ENCODE assay signal across 10 cellular contexts in genomic region chr4:102761902-102762301, GRCh38. TPM values are rescaled to one million over a fixed set of nuclear protein-coding genes. Genes with fewer than 3 reads are reported as not detected.
DNase-seq lines count a peak whose midpoint lies in the region; ATAC-seq, FAIRE-seq and TF ChIP-seq lines count a peak whose summit lies in the region.
"Had no signal": no experiment of that assay in that cellular context is flagged by ENCODE, and none has a peak within 500 bp of the region (broad histone marks: within the 10 kb centered on the region; RNA-seq: fewer than 3 reads in every experiment).

No MANE protein-coding gene starts in this region.

- no peaks in the 10 kb centered on the region for H3K9me3 Mint-ChIP-seq in activated T-cell treated with anti-CD3 and anti-CD28 coated beads, Interleukin-2, amount 50 U/mL, for 4 hours
- no peaks in the 10 kb centered on the region for H3K9me3 Mint-ChIP-seq in activated CD4-positive, alpha-beta memory T cell treated with anti-CD3 and anti-CD28 coated beads for 36 hours
- H3K9me3 Mint-ChIP-seq in stimulated activated naive CD8-positive, alpha-beta T cell treated with anti-CD3 and anti-CD28 coated beads, Interleukin-15, amount 100 ng/mL, for 72 hours, result no peaks in the 10 kb centered on the region

- H3K9ac ChIP-seq in keratinocyte (ENCODE audit: control insufficient read depth, extremely low read depth, insufficient read depth, low read length), result no peak overlapping the region

- no peak overlapping the region for H3K4me3 ChIP-seq in keratinocyte (ENCODE audit: control insufficient read depth in 2 of 3, extremely low read depth in 1 of 3, insufficient read depth in 2 of 3, low read depth in 1 of 3, low read length in 3 of 3)

- peaks cover 30% of the 10 kb centered on the region for H3K4me1 Mint-ChIP-seq in activated T-cell treated with anti-CD3 and anti-CD28 coated beads, Interleukin-2, amount 50 U/mL, for 4 hours (ENCODE audit: low read depth)
- peaks cover 33% of the 10 kb centered on the region for H3K4me1 Mint-ChIP-seq in activated CD4-positive, alpha-beta memory T cell treated with anti-CD3 and anti-CD28 coated beads for 36 hours (ENCODE audit: low read depth)
- peaks cover 37% of the 10 kb centered on the region for H3K4me1 Mint-ChIP-seq in stimulated activated naive CD8-positive, alpha-beta T cell treated with anti-CD3 and anti-CD28 coated beads, Interleukin-15, amount 100 ng/mL, for 72 hours

- H3K36me3 Mint-ChIP-seq in activated T-cell treated with anti-CD3 and anti-CD28 coated beads, Interleukin-2, amount 50 U/mL, for 4 hours (ENCODE audit: insufficient read depth), result peaks cover 3% of the 10 kb centered on the region
- H3K36me3 Mint-ChIP-seq in activated CD4-positive, alpha-beta memory T cell treated with anti-CD3 and anti-CD28 coated beads for 36 hours, result peaks cover 3% of the 10 kb centered on the region

- intact Hi-C loops in activated CD4-positive, alpha-beta memory T cell treated with anti-CD3 and anti-CD28 coated beads for 36 hours (cut with micrococcal nuclease), result loop anchor here (2.0 to 10.0 kb wide), 4 partner anchors 45 to 333 kb away; partner anchors contain the start of genes BDH2 and SLC9B1

- no peak for DNase-seq in activated T-cell treated with anti-CD3 and anti-CD28 coated beads, Interleukin-2, amount 50 U/mL, for 4 hours
- no peak for DNase-seq in activated T-cell treated with anti-CD3 and anti-CD28 coated beads, Interleukin-2, amount 50 U/mL, for 48 hours
- DNase-seq in activated CD4-positive, alpha-beta memory T cell treated with anti-CD3 and anti-CD28 coated beads for 36 hours, result no peak
- DNase-seq in keratinocyte (ENCODE audit: low read depth, low spot score) (no peak), NCI-H1417 (lab: John Stamatoyannopoulos, UW) (no peak)
- no peak for DNase-seq in stimulated activated naive CD8-positive, alpha-beta T cell treated with anti-CD3 and anti-CD28 coated beads, Interleukin-15, amount 100 ng/mL, for 72 hours
- no peak for DNase-seq in stimulated activated CD4-positive, alpha-beta T cell treated with anti-CD3 and anti-CD28 coated beads, Interleukin-1b, Interleukin-23, amount 100 ng/mL, for 48 hours
- DNase-seq: islet precursor cell, OCI-M1 had no signal

- no peaks in the 10 kb centered on the region for H3K27me3 ChIP-seq in keratinocyte (ENCODE audit: control insufficient read depth, extremely low read depth, insufficient read depth, low read length)

- TF ChIP-seq CTCF in keratinocyte (optimal IDR thresholded peaks at IDR 0.05 in 1 of 3, IDR thresholded peaks at IDR 0.05 in 1 of 3, conservative IDR thresholded peaks at IDR 0.05 in 1 of 3; ENCODE audit: extremely low read depth in 1 of 3, insufficient read depth in 2 of 3, low read length in 3 of 3), result no peak

- H3K4me1 ChIP-seq in keratinocyte (ENCODE audit: control insufficient read depth, extremely low read depth, insufficient read depth, low read length), result peaks cover 9% of the 10 kb centered on the region

- H3K4me2 ChIP-seq in keratinocyte (ENCODE audit: control insufficient read depth, extremely low read depth, insufficient read depth, low read depth, low read length), result peak overlapping the region; percentile 100

- H3K27ac ChIP-seq in keratinocyte (ENCODE audit: control insufficient read depth, insufficient read depth, low read length), result no peak overlapping the region

- no peak overlapping the region for H3K27ac Mint-ChIP-seq in activated CD4-positive, alpha-beta memory T cell treated with anti-CD3 and anti-CD28 coated beads for 36 hours
- peak overlapping the region in 1 of 2 donors; percentile 34 for H3K27ac Mint-ChIP-seq in stimulated activated naive CD8-positive, alpha-beta T cell treated with anti-CD3 and anti-CD28 coated beads, Interleukin-15, amount 100 ng/mL, for 72 hours

- no peaks in the 10 kb centered on the region for H3K9me3 ChIP-seq in keratinocyte (ENCODE audit: control insufficient read depth, low read depth, low read length)

- H3K9me1 ChIP-seq in keratinocyte (ENCODE audit: control insufficient read depth, extremely low read depth, insufficient read depth, low read length), result no peaks in the 10 kb centered on the region

- dilution Hi-C loops in keratinocyte (cut with MboI; ENCODE audit: extremely low pct_ligation_motif_present, low sequenced_read_pairs), result no loop called here

- H4K20me1 ChIP-seq in keratinocyte (ENCODE audit: control insufficient read depth, extremely low read depth, insufficient read depth, low read length), result no peaks in the 10 kb centered on the region

- no peak for FAIRE-seq in keratinocyte (lab: Jason Lieb, UNC)

- peak overlapping the region; percentile 92 for H3K4me3 Mint-ChIP-seq in activated T-cell treated with anti-CD3 and anti-CD28 coated beads, Interleukin-2, amount 50 U/mL, for 4 hours
- H3K4me3 Mint-ChIP-seq in activated CD4-positive, alpha-beta memory T cell treated with anti-CD3 and anti-CD28 coated beads for 36 hours, result peak overlapping the region; percentile 97
- H3K4me3 Mint-ChIP-seq in stimulated activated naive CD8-positive, alpha-beta T cell treated with anti-CD3 and anti-CD28 coated beads, Interleukin-15, amount 100 ng/mL, for 72 hours, result peak overlapping the region; percentile 94 to 96

- CTCF ChIA-PET in activated CD4-positive, alpha-beta memory T cell treated with anti-CD3 and anti-CD28 coated beads for 36 hours (lab: Charles Lee), result interaction anchor here (0.8 to 2.1 kb wide), 4 partner anchors 9 to 338 kb away, joined by 3 to 8 read pairs (median 4); partner anchors contain the start of gene BDH2

- POLR2A ChIA-PET in activated CD4-positive, alpha-beta memory T cell treated with anti-CD3 and anti-CD28 coated beads for 36 hours (lab: Charles Lee), result interaction anchor here (2.0 kb wide), 2 partner anchors 65 to 107 kb away, joined by 12 to 25 read pairs; partner anchors contain the start of genes CISD2 and UBE2D3

- peaks cover 18% of the 10 kb centered on the region for H3K79me2 ChIP-seq in keratinocyte (ENCODE audit: control insufficient read depth, insufficient read depth, low read length)

- H3K36me3 ChIP-seq in keratinocyte (ENCODE audit: control insufficient read depth in 2 of 2, extremely low read depth in 1 of 2, insufficient read depth in 2 of 2, low read length in 2 of 2), result no peaks in the 10 kb centered on the region

- no peak overlapping the region for H2AFZ ChIP-seq in keratinocyte (ENCODE audit: control insufficient read depth, low read length)

- H3K27me3 Mint-ChIP-seq in activated T-cell treated with anti-CD3 and anti-CD28 coated beads, Interleukin-2, amount 50 U/mL, for 4 hours (ENCODE audit: low read depth), result no peaks in the 10 kb centered on the region
- no peaks in the 10 kb centered on the region for H3K27me3 Mint-ChIP-seq in activated CD4-positive, alpha-beta memory T cell treated with anti-CD3 and anti-CD28 coated beads for 36 hours
- H3K27me3 Mint-ChIP-seq in stimulated activated naive CD8-positive, alpha-beta T cell treated with anti-CD3 and anti-CD28 coated beads, Interleukin-15, amount 100 ng/mL, for 72 hours, result peaks cover 6% of the 10 kb centered on the region

- no peak for ATAC-seq in activated T-cell treated with anti-CD3 and anti-CD28 coated beads, Interleukin-2, amount 50 U/mL, for 4 hours
- no peak for ATAC-seq in stimulated activated naive CD8-positive, alpha-beta T cell treated with anti-CD3 and anti-CD28 coated beads, Interleukin-15, amount 100 ng/mL, for 72 hours
- ATAC-seq in HG03139 (IDR thresholded peaks at IDR 0.05; ENCODE audit: unreplicated experiment), result no peak

RNA-seq across cellular contexts. Expression of gene MANBA, which starts 1.1 kb away (rescaled TPM):
- total RNA-seq in activated T-cell treated with anti-CD3 and anti-CD28 coated beads, Interleukin-2, amount 50 U/mL, for 4 hours, result 1 to 10 TPM; 2.6 to 4.6 (median 2.7) TPM
- 10 to 100 TPM; 10.2 to 10.7 TPM for total RNA-seq in activated CD4-positive, alpha-beta memory T cell treated with anti-CD3 and anti-CD28 coated beads for 36 hours
- polyA plus RNA-seq in keratinocyte, result 9.3 to 10.7 TPM (median 10.2 TPM) in 3 replicates
- polyA plus RNA-seq in keratinocyte (2011; ENCODE audit: low read depth), result 16.5 TPM
- polyA plus RNA-seq in keratinocyte (2011; cell fraction: cytosol; rRNA removed), result 5.9 and 6.9 TPM in 2 replicates
- 32.6 and 37.8 TPM in 2 replicates for polyA plus RNA-seq in keratinocyte (2011; cell fraction: nucleus; rRNA removed)
- 12.5 and 17.4 TPM in 2 replicates for polyA plus RNA-seq in keratinocyte (2012; ENCODE audit: low replicate concordance)
- polyA minus RNA-seq in keratinocyte, result 5.2 to 16.3 TPM (median 15.8 TPM) in 3 replicates
- polyA minus RNA-seq in keratinocyte (2011; cell fraction: cytosol; rRNA and poly(A)+ RNA removed), result 11.5 TPM
- 30.7 and 39.0 TPM in 2 replicates for polyA minus RNA-seq in keratinocyte (2011; cell fraction: nucleus; rRNA and poly(A)+ RNA removed)
